Comparison of ENCODE assay signal across 9 cellular contexts in the genomic region with DNA sequence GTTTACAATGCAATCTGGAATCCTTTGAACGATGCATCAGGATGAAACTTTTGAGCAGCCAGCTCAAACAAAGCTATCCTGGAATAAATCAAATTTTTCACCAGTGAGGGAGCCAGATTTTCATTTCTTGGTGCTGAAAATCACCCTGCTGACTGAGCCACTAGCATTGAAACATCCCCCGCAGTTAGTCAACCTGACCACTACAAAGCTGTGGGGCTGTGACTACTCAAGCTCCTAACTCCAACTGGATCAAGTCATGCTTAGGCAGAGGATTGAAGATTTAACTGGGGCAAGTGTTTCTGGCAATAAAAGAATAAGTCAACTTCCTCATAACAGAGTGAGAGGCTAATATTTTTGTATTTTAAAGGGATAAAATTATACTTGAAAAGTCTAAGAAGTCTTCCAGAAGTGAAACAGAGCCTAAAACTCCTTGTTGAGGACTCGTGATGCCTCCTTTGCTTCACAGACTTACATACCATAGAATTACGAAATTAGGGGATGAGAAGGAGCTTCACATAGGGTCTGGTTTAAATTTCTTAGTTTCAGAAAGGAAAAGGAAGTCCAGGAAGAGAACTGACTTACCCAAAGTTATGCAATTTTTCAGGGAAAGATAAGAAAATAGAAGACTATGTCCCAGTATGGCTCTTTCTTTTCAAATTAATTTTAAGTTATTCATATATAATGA.
DNase-seq lines count a peak whose midpoint lies in the region; ATAC-seq and TF ChIP-seq lines count a peak whose summit lies in the region.
"Had no signal": no experiment of that assay in that cellular context is flagged by ENCODE, and none has a peak within 500 bp of the region (broad histone marks: within the 10 kb centered on the region; RNA-seq: fewer than 3 reads in every experiment).

No MANE protein-coding gene starts in this region.

- intact Hi-C loops in Caco-2 (cut with micrococcal nuclease; ENCODE audit: unreplicated experiment) = no loop called here

- H3K9me3 Mint-ChIP-seq in Caco-2 (ENCODE audit: unreplicated experiment) = no peaks in the 10 kb centered on the region
- H3K9me3 Mint-ChIP-seq: HFFc6 had no signal

- no peak overlapping the region for H3K4me3 Mint-ChIP-seq in Caco-2 (ENCODE audit: unreplicated experiment)
- H3K4me3 Mint-ChIP-seq: HFFc6 had no signal

- peaks cover 5% of the 10 kb centered on the region for H3K27me3 Mint-ChIP-seq in Caco-2 (ENCODE audit: insufficient read depth, unreplicated experiment)

- ATAC-seq in HG03432 (IDR thresholded peaks at IDR 0.05; ENCODE audit: unreplicated experiment) (peak; percentile 53), HG03442 (IDR thresholded peaks at IDR 0.05; ENCODE audit: unreplicated experiment) (no peak), HG02588 (IDR thresholded peaks at IDR 0.05; ENCODE audit: unreplicated experiment) (no peak)

- no peaks in the 10 kb centered on the region for H3K36me3 ChIP-seq in Caco-2 (ENCODE audit: control insufficient read depth, insufficient read depth, low read length)

- BruUV-seq in Caco-2 (replicated peaks; lab: Mats Ljungman, UMichigan) = no TSS peak

- H3K27ac Mint-ChIP-seq in Caco-2 (ENCODE audit: unreplicated experiment) = no peak overlapping the region
- H3K27ac Mint-ChIP-seq: HFFc6 had no signal

- POLR2A ChIA-PET in Caco-2 (lab: Charles Lee) = no interaction called here

- CTCF ChIA-PET in Caco-2 (lab: Charles Lee) = interaction anchor here (1.0 to 1.2 kb wide), 2 partner anchors 11 to 127 kb away, joined by 4 to 5 read pairs; no protein-coding TSS in a partner anchor

- H3K4me1 Mint-ChIP-seq in Caco-2 (ENCODE audit: low read depth, unreplicated experiment) = peaks cover 25% of the 10 kb centered on the region

- H3K36me3 Mint-ChIP-seq in Caco-2 (ENCODE audit: insufficient read depth, unreplicated experiment) = no peaks in the 10 kb centered on the region

- DNase-seq in Caco-2 = peak; percentile 28 to 39
- DNase-seq in SKM-1 treated with dmso at 0.1 percent for 144 hours (lab: John Stamatoyannopoulos, UW; ENCODE audit: unreplicated experiment) = peak; percentile 53
- DNase-seq in iris pigment epithelial cell (ENCODE audit: low read depth) = peak; percentile 2
- DNase-seq in effector CD4-positive, alpha-beta T cell = no peak
- DNase-seq in NCI-H2196 (lab: John Stamatoyannopoulos, UW; ENCODE audit: unreplicated experiment) = no peak
- DNase-seq: HFFc6 had no signal

- H3K4me1 ChIP-seq in Caco-2 = peaks cover 15% of the 10 kb centered on the region

- no peaks in the 10 kb centered on the region for H3K27me3 ChIP-seq in Caco-2 (replicated peaks; ENCODE audit: control insufficient read depth, insufficient read depth, low read length)

- peak; percentile 25 to 30 for TF ChIP-seq CTCF in Caco-2 (IDR thresholded peaks at IDR 0.05; ENCODE audit: insufficient read depth in 1 of 2, low read depth in 1 of 2, low read length in 1 of 2, severe bottlenecking in 1 of 2, unreplicated experiment in 1 of 2)

- no peak overlapping the region for H3K4me3 ChIP-seq in Caco-2 (ENCODE audit: low read depth, low read length)

- H3K9me3 ChIP-seq in Caco-2 = no peaks in the 10 kb centered on the region

Comparison
In these comparisons a context has a peak if more than half of its experiments do, and no peak if none do; other contexts are left out.
1. DNase-seq: peak in Caco-2 (2 of 2), SKM-1 treated with dmso at 0.1 percent for 144 hours (single experiment) and iris pigment epithelial cell (single experiment); none in effector CD4-positive, alpha-beta T cell (single experiment) and NCI-H2196 (single experiment).